Comparison of ENCODE assay signal across 15 cellular contexts in genomic region chr9:75906531-75906930, GRCh38. TPM values are rescaled to one million over a fixed set of nuclear protein-coding genes. Genes with fewer than 3 reads are reported as not detected.
DNase-seq lines count a peak whose midpoint lies in the region; ATAC-seq and TF ChIP-seq lines count a peak whose summit lies in the region.
"Had no signal": no experiment of that assay in that cellular context is flagged by ENCODE, and none has a peak within 500 bp of the region (broad histone marks: within the 10 kb centered on the region; RNA-seq: fewer than 3 reads in every experiment).

No MANE protein-coding gene starts in this region.

- H3K4me1 ChIP-seq in Caco-2 (peaks cover 5% of the 10 kb centered on the region; the same call in 1 of the 2 replicates), GM23338 (ENCODE audit: insufficient read depth) (peaks cover 20% of the 10 kb centered on the region), mesodermal cell (ENCODE audit: control insufficient read depth, insufficient read depth, low read length, poor library complexity, severe bottlenecking) (peaks cover 23% of the 10 kb centered on the region)

- no peaks in the 10 kb centered on the region for H3K27me3 Mint-ChIP-seq in Caco-2 (ENCODE audit: insufficient read depth, unreplicated experiment)
- H3K27me3 Mint-ChIP-seq in GM23338 (ENCODE audit: insufficient read depth, low read depth, poor library complexity) = peaks cover 1% of the 10 kb centered on the region
- H3K27me3 Mint-ChIP-seq: B cell; CD4-positive, alpha-beta T cell had no signal

- H3K27me3 ChIP-seq in Caco-2 (replicated peaks; ENCODE audit: control insufficient read depth, insufficient read depth, low read length) = no peaks in the 10 kb centered on the region
- no peaks in the 10 kb centered on the region for H3K27me3 ChIP-seq in GM23338 (ENCODE audit: insufficient read depth)

- H3K9me3 Mint-ChIP-seq in Caco-2 (ENCODE audit: unreplicated experiment) (no peaks in the 10 kb centered on the region), GM23338 (no peaks in the 10 kb centered on the region)
- H3K9me3 Mint-ChIP-seq: CD4-positive, alpha-beta T cell had no signal

- H3K9me3 ChIP-seq in Caco-2 (no peaks in the 10 kb centered on the region), mesodermal cell (ENCODE audit: control insufficient read depth, low read length) (no peaks in the 10 kb centered on the region)

- H3K4me3 ChIP-seq in Caco-2 (ENCODE audit: low read depth, low read length) (no peak overlapping the region), GM23338 (no peak overlapping the region), mesodermal cell (ENCODE audit: extremely low read depth, insufficient read depth, low read length, poor library complexity, severe bottlenecking) (no peak overlapping the region)

- H3K4me3 Mint-ChIP-seq in Caco-2 (ENCODE audit: unreplicated experiment) = no peak overlapping the region
- no peak overlapping the region for H3K4me3 Mint-ChIP-seq in GM23338
- H3K4me3 Mint-ChIP-seq: B cell; CD4-positive, alpha-beta T cell had no signal

- POLR2A ChIA-PET in Caco-2 (lab: Charles Lee) = no interaction called here

- peaks cover 99% of the 10 kb centered on the region for H3K79me2 ChIP-seq in GM23338 (replicated peaks; ENCODE audit: insufficient read depth)

- TF ChIP-seq CTCF in Caco-2 (IDR thresholded peaks at IDR 0.05; ENCODE audit: insufficient read depth in 1 of 2, low read depth in 1 of 2, low read length in 1 of 2, severe bottlenecking in 1 of 2, unreplicated experiment in 1 of 2) (no peak), GM23338 (conservative IDR thresholded peaks at IDR 0.05; ENCODE audit: low read depth in 2 of 2) (no peak)

- H2AFZ ChIP-seq in GM23338 = no peak overlapping the region

- intact Hi-C loops in Caco-2 (cut with micrococcal nuclease; ENCODE audit: unreplicated experiment) (no loop called here), left cardiac atrium (cut with DNase I) (no loop called here)

- H3K9me2 ChIP-seq in GM23338 (ENCODE audit: insufficient read depth) = no peaks in the 10 kb centered on the region

- H3K36me3 Mint-ChIP-seq in Caco-2 (ENCODE audit: insufficient read depth, unreplicated experiment) = peaks cover 5% of the 10 kb centered on the region
- H3K36me3 Mint-ChIP-seq in GM23338 (ENCODE audit: low read depth) = no peaks in the 10 kb centered on the region

- 0 out of 2 replicates have a peak overlapping the region, but pooled peaks have one; percentile 71 for H3K27ac ChIP-seq in GM23338 (ENCODE audit: low read depth)
- H3K27ac ChIP-seq in epithelial cell of prostate = no peak overlapping the region
- peak overlapping the region; percentile 29 for H3K27ac ChIP-seq in mesodermal cell (ENCODE audit: low read depth, low read length, severe bottlenecking)

- ATAC-seq in GM23338 (no peak), left cardiac atrium (no peak), GM18867 (IDR thresholded peaks at IDR 0.05; ENCODE audit: unreplicated experiment) (no peak)

- H3K36me3 ChIP-seq in Caco-2 (ENCODE audit: control insufficient read depth, insufficient read depth, low read length) (no peaks in the 10 kb centered on the region), GM23338 (ENCODE audit: insufficient read depth) (no peaks in the 10 kb centered on the region), mesodermal cell (ENCODE audit: control insufficient read depth, insufficient read depth, low read length) (no peaks in the 10 kb centered on the region)

- H3K27ac Mint-ChIP-seq in Caco-2 (ENCODE audit: unreplicated experiment) (peak overlapping the region; percentile 51), GM23338 (peak overlapping the region; percentile 63; the same call in 1 of the 2 replicates)
- H3K27ac Mint-ChIP-seq: B cell; CD4-positive, alpha-beta T cell had no signal

- peaks cover 11% of the 10 kb centered on the region for H4K20me1 ChIP-seq in GM23338 (replicated peaks; ENCODE audit: insufficient read depth)

- peak overlapping the region; percentile 23 for H3K4me2 ChIP-seq in GM23338

- BruUV-seq in Caco-2 (replicated peaks; lab: Mats Ljungman, UMichigan) = no TSS peak

- H3K4me1 Mint-ChIP-seq in Caco-2 (ENCODE audit: low read depth, unreplicated experiment) = peaks cover 7% of the 10 kb centered on the region
- H3K4me1 Mint-ChIP-seq in GM23338 = peaks cover 23% of the 10 kb centered on the region
- H3K4me1 Mint-ChIP-seq: B cell had no signal

- CTCF ChIA-PET in Caco-2 (lab: Charles Lee) = no interaction called here

- DNase-seq in Caco-2 (no peak), GM23338 (ENCODE audit: low spot score) (peak; percentile 41), epithelial cell of prostate (ENCODE audit: low read depth, low spot score) (peak; percentile 40), left cardiac atrium (no peak), SW480 (ENCODE audit: low spot score) (no peak)
- DNase-seq: CD4-positive, alpha-beta T cell; KG1; NCI-H1048; NCI-H2171; NCI-H446 treated with DMSO at 0.1 percent for 48 hours; NCI-H774; SHP77 treated with DMSO at 0.1 percent for 48 hours had no signal

- no peaks in the 10 kb centered on the region for H3F3A ChIP-seq in GM23338 (replicated peaks; ENCODE audit: low read depth)

- 80 to 100% methylated on average over 1 of the region's 1 CpG for WGBS in mesodermal cell (ENCODE audit: insufficient coverage in 2 of 2), 2 experiments

TF ChIP-seq in GM23338, 12 proteins besides CTCF, POLR2A, EP300 and RAD21:
- TF ChIP-seq ZNF331 (CRISPR knock-in tag; IDR thresholded peaks at IDR 0.05; ENCODE audit: low read depth) = no peak

RNA-seq across cellular contexts. Expression of gene PCSK5, which starts 16.1 kb away (rescaled TPM):
- total RNA-seq in Caco-2 (2022) = 10.9 and 13.0 TPM in 2 replicates
- total RNA-seq in GM23338 (2014; rRNA removed; shearing (Covaris generic)) = 30.8 and 34.8 TPM in 2 replicates
- 12.3 and 15.6 TPM in 2 replicates for polyA plus RNA-seq in GM23338 (2016; fragmentation: Nextera tagmentation; extraction: Ambion mirVana)
- polyA plus RNA-seq in mesodermal cell (2013, experiment 1 of 2) = 11.6 TPM
- 9.9 TPM for polyA plus RNA-seq in mesodermal cell (2013, experiment 2 of 2)
- total RNA-seq in left cardiac atrium = 1 to 10 TPM; 7.9 to 9.3 TPM
- total RNA-seq: B cell had no signal

Comparison
In these comparisons a context has a peak if more than half of its experiments do, and no peak if none do; other contexts are left out.
1. DNase-seq: peak in GM23338 (single experiment) and epithelial cell of prostate (single experiment); none in Caco-2 (0 of 2), left cardiac atrium (single experiment) and SW480 (single experiment).